ENCODE assay signal across 1 cellular context in the genomic region with DNA sequence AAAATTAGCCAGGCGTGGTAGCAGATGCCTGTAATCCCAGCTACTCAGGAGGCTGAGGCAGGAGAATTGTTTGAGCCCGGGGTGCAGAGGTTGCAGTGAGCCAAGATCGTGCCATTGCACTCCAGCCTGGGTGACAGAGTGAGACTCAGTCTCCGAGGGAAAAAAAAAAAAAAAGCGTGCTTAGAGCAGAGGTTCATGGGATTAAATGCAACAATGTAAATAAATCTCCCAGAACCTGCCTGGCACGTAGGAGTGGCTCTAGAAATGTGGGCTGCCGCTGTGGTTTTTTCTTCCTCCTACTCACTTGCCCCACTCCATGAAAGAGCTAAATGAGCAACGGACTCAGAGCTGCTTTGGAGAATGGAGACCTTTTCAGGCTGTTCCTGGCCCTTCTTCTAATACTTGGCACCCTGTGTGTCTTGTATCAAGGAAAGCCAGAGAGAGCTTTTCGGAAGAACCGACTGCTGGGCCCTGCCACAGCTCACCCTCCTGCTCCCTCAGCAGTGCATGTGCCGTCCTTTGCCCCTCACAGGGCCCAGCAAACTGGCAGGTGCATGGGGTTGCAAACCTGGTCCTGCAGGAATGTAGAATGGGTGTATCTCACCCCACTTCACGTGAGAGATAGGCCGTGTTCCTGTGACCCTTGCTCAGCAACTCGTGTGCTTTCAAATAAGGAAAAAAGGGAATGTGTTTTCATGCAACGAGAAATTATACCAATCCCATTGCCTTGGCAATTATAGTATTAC.
TF ChIP-seq lines count a peak whose summit lies in the region.

No MANE protein-coding gene starts in this region.

TF ChIP-seq in GM12878, 131 proteins besides CTCF, POLR2A, EP300 and RAD21:
- TF ChIP-seq MEF2B (IDR thresholded peaks at IDR 0.05; ENCODE audit: partially characterized antibody, poor library complexity, severe bottlenecking) (no peak), RCOR1 (conservative IDR thresholded peaks at IDR 0.05; ENCODE audit: low read depth, low read length) (no peak), BMI1 (IDR thresholded peaks at IDR 0.05; ENCODE audit: borderline replicate concordance) (no peak), ESRRA (IDR thresholded peaks at IDR 0.05; ENCODE audit: low read length) (no peak), RUNX3 (IDR thresholded peaks at IDR 0.05; ENCODE audit: low read length) (peak; percentile 79), EED (IDR thresholded peaks at IDR 0.05; ENCODE audit: low read depth) (peak; percentile 19; the same call in 1 of the 2 replicates), PKNOX1 (IDR thresholded peaks at IDR 0.05) (no peak)
- TF ChIP-seq, protein P1, sequence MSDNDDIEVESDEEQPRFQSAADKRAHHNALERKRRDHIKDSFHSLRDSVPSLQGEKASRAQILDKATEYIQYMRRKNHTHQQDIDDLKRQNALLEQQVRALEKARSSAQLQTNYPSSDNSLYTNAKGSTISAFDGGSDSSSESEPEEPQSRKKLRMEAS (IDR thresholded peaks at IDR 0.05; ENCODE audit: low read depth, low read length) = no peak
- TF ChIP-seq, protein P2, sequence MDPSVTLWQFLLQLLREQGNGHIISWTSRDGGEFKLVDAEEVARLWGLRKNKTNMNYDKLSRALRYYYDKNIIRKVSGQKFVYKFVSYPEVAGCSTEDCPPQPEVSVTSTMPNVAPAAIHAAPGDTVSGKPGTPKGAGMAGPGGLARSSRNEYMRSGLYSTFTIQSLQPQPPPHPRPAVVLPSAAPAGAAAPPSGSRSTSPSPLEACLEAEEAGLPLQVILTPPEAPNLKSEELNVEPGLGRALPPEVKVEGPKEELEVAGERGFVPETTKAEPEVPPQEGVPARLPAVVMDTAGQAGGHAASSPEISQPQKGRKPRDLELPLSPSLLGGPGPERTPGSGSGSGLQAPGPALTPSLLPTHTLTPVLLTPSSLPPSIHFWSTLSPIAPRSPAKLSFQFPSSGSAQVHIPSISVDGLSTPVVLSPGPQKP (IDR thresholded peaks at IDR 0.05; ENCODE audit: low read depth, low read length) = no peak
